ENCODE assay signal across 10 cellular contexts in the genomic region with DNA sequence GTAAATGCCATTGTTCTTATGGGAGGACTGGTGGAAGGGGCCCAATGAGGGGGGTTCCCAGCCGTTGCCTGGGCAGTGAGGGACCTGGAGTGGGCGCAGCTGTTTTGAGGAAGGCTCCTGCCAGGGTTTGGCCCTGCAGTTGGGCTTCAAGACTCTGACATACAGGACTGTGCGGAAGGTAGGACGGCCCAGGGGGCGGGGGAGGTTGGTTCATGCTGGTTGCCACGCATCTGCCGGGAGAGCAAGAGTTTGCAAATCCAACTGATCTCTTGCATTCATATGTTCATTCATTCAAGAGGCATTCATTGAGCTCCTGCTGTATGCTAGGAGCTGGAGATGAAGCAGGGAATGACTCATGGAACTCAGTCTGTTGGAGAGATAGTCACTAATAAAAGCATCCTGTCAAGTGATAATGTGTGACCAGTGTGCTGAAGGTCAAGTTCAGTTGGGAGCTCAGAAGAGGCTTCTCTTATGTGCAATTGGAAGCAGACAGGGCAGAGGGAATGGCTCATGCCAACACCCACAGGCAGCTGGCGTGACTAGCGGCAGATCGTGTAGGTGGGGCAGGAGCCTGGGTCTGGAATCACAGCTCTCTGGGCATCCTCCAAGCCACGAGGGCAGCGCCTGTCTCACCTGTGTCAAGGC. TPM values are rescaled to one million over a fixed set of nuclear protein-coding genes. Genes with fewer than 3 reads are reported as not detected.
DNase-seq lines count a peak whose midpoint lies in the region; ATAC-seq, FAIRE-seq and TF ChIP-seq lines count a peak whose summit lies in the region.
"Had no signal": no experiment of that assay in that cellular context is flagged by ENCODE, and none has a peak within 500 bp of the region (broad histone marks: within the 10 kb centered on the region; RNA-seq: fewer than 3 reads in every experiment).

No MANE protein-coding gene starts in this region.

- no peaks in the 10 kb centered on the region for H3K9me2 ChIP-seq in PC-9 (ENCODE audit: insufficient read depth)

- DNase-seq in CD4-positive, alpha-beta memory T cell, result no peak
- DNase-seq in LoVo (ENCODE audit: low spot score) (peak; percentile 19), medulla oblongata (ENCODE audit: extremely low spot score) (no peak), urothelium cell line (ENCODE audit: low spot score) (no peak), PC-9 (no peak), germinal center (ENCODE audit: low spot score) (no peak)
- no peak for DNase-seq in central memory CD8-positive, alpha-beta T cell (ENCODE audit: low spot score in 2 of 2)
- DNase-seq: WERI-Rb-1 had no signal

- peaks cover 4 to 38% of the 10 kb centered on the region in 2 donors for H3K36me3 Mint-ChIP-seq in CD4-positive, alpha-beta memory T cell
- H3K36me3 Mint-ChIP-seq in central memory CD8-positive, alpha-beta T cell (ENCODE audit: insufficient read depth), result peaks cover 20% of the 10 kb centered on the region

- no peak for FAIRE-seq in urothelium cell line (lab: Jason Lieb, UNC)

- peaks cover 67% of the 10 kb centered on the region for H3K4me1 ChIP-seq in CD4-positive, alpha-beta memory T cell (ENCODE audit: insufficient read depth, low read length)
- peaks cover 49% of the 10 kb centered on the region for H3K4me1 ChIP-seq in mesodermal cell (ENCODE audit: control insufficient read depth, insufficient read depth, low read length, poor library complexity, severe bottlenecking)
- H3K4me1 ChIP-seq in PC-9 (replicated peaks; ENCODE audit: insufficient read depth), result peaks cover 33% of the 10 kb centered on the region

- H3K79me2 ChIP-seq in PC-9 (ENCODE audit: low read depth), result peaks cover 28% of the 10 kb centered on the region

- CTCF ChIA-PET in CD4-positive, alpha-beta memory T cell (lab: Charles Lee; ENCODE audit: partially characterized antibody), result interaction anchor here (1.1 to 23.0 kb wide), 7 partner anchors 10 to 38 kb away, joined by 5 to 1282 read pairs (median 19); no protein-coding TSS in a partner anchor
- CTCF ChIA-PET in PC-9 (lab: Charles Lee), result no interaction called here

- H3K4me1 Mint-ChIP-seq in CD4-positive, alpha-beta memory T cell, result peaks cover 42 to 81% (median 68%) of the 10 kb centered on the region in 4 donors
- peaks cover 65% of the 10 kb centered on the region for H3K4me1 Mint-ChIP-seq in central memory CD8-positive, alpha-beta T cell

- intact Hi-C loops in CD4-positive, alpha-beta memory T cell (cut with micrococcal nuclease), result no loop called here
- intact Hi-C loops in PC-9 (cut with micrococcal nuclease; ENCODE audit: unreplicated experiment), result no loop called here

- POLR2A ChIA-PET in CD4-positive, alpha-beta memory T cell (lab: Charles Lee; ENCODE audit: partially characterized antibody), result interaction anchor here (15.0 to 22.3 kb wide), 2 partner anchors 12 to 33 kb away, joined by 258 to 683 read pairs; no protein-coding TSS in a partner anchor
- POLR2A ChIA-PET in PC-9 (lab: Charles Lee; ENCODE audit: unreplicated experiment), result no interaction called here

- ATAC-seq in central memory CD8-positive, alpha-beta T cell (replicated peaks; ENCODE audit: extremely low read depth, poor library complexity, severe bottlenecking), result no peak

- H3K9me3 ChIP-seq in CD4-positive, alpha-beta memory T cell (ENCODE audit: control insufficient read depth in 1 of 2, low read length in 2 of 2), result no peaks in the 10 kb centered on the region
- H3K9me3 ChIP-seq in mesodermal cell (ENCODE audit: control insufficient read depth, low read length) (no peaks in the 10 kb centered on the region), PC-9 (ENCODE audit: insufficient read depth, low read depth) (no peaks in the 10 kb centered on the region)

- H3K27ac Mint-ChIP-seq in CD4-positive, alpha-beta memory T cell, result peak overlapping the region; percentile 93 to 98 (median 93)
- H3K27ac Mint-ChIP-seq in central memory CD8-positive, alpha-beta T cell (ENCODE audit: low read depth), result peak overlapping the region; percentile 87

- no peak overlapping the region for H3K4me3 ChIP-seq in CD4-positive, alpha-beta memory T cell (ENCODE audit: low read length in 2 of 2)
- no peak overlapping the region for H3K4me3 ChIP-seq in mesodermal cell (ENCODE audit: extremely low read depth, insufficient read depth, low read length, poor library complexity, severe bottlenecking)
- no peak overlapping the region for H3K4me3 ChIP-seq in PC-9

- H3K36me3 ChIP-seq in CD4-positive, alpha-beta memory T cell (ENCODE audit: insufficient read depth, low read length), result peaks cover 6% of the 10 kb centered on the region
- H3K36me3 ChIP-seq in mesodermal cell (ENCODE audit: control insufficient read depth, insufficient read depth, low read length) (peaks cover 24% of the 10 kb centered on the region), PC-9 (ENCODE audit: low read depth) (no peaks in the 10 kb centered on the region)
- H3K36me3 ChIP-seq: WERI-Rb-1 had no signal

- peaks cover 27% of the 10 kb centered on the region; the same call in 1 of the 2 replicates for H3F3A ChIP-seq in PC-9 (ENCODE audit: insufficient read depth, low read depth)

- peaks cover 0 to 4% (median 0%) of the 10 kb centered on the region in 8 donors for H3K9me3 Mint-ChIP-seq in CD4-positive, alpha-beta memory T cell
- no peaks in the 10 kb centered on the region for H3K9me3 Mint-ChIP-seq in central memory CD8-positive, alpha-beta T cell

- no peaks in the 10 kb centered on the region for H3K27me3 Mint-ChIP-seq in CD4-positive, alpha-beta memory T cell
- no peaks in the 10 kb centered on the region for H3K27me3 Mint-ChIP-seq in central memory CD8-positive, alpha-beta T cell

- no peaks in the 10 kb centered on the region for H3K27me3 ChIP-seq in CD4-positive, alpha-beta memory T cell (ENCODE audit: insufficient read depth, low read length)
- H3K27me3 ChIP-seq in PC-9 (ENCODE audit: insufficient read depth, low read depth), result no peaks in the 10 kb centered on the region

- TF ChIP-seq CTCF in PC-9 (conservative IDR thresholded peaks at IDR 0.05), result no peak

- BruUV-seq in PC-9 (replicated peaks; lab: Mats Ljungman, UMichigan), result no TSS peak

- WGBS in mesodermal cell (ENCODE audit: insufficient coverage in 2 of 2), 2 experiments, result 87 to 95% methylated on average over 10 to 11 of the region's 12 CpGs

- no peak overlapping the region for H3K4me2 ChIP-seq in PC-9

- H4K20me1 ChIP-seq in PC-9 (ENCODE audit: insufficient read depth), result peaks cover 9% of the 10 kb centered on the region; the same call in 1 of the 2 replicates

- H3K27ac ChIP-seq in CD4-positive, alpha-beta memory T cell (ENCODE audit: low read depth, low read length), result peak overlapping the region; percentile 97
- peak overlapping the region; percentile 45 for H3K27ac ChIP-seq in mesodermal cell (ENCODE audit: low read depth, low read length, severe bottlenecking)
- H3K27ac ChIP-seq in PC-9, result no peak overlapping the region
- H3K27ac ChIP-seq: epithelial cell of prostate, WERI-Rb-1 had no signal

- no peak overlapping the region for H2AFZ ChIP-seq in PC-9

- H3K4me3 Mint-ChIP-seq in CD4-positive, alpha-beta memory T cell, result peak overlapping the region in 6 of 8 donors; percentile 19 to 87 (median 56)
- H3K4me3 Mint-ChIP-seq in central memory CD8-positive, alpha-beta T cell, result peak overlapping the region; percentile 50

RNA-seq across cellular contexts. Expression of a gene that starts 7.8 kb away (rescaled TPM):
- 10 to 100 TPM; 25.3 to 28.2 TPM for total RNA-seq in CD4-positive, alpha-beta memory T cell
- 10 to 100 TPM in 1 of 2 donors, 1 to 10 TPM in 1; 4.2 to 14.2 TPM for polyA plus RNA-seq in CD4-positive, alpha-beta memory T cell
- polyA plus RNA-seq in mesodermal cell (2013, experiment 1 of 2), result 25.4 TPM
- polyA plus RNA-seq in mesodermal cell (2013, experiment 2 of 2), result 21.4 TPM
- 4.8 and 6.5 TPM in 2 replicates for total RNA-seq in PC-9 (2021)

RNA-seq across cellular contexts. Expression of a gene that starts 44.7 kb away (rescaled TPM):
- 1 to 10 TPM; 4.7 to 6.4 TPM for total RNA-seq in CD4-positive, alpha-beta memory T cell
- polyA plus RNA-seq in CD4-positive, alpha-beta memory T cell, result 1 to 10 TPM in 1 of 2 donors, under 1 TPM in 1; 0.24 to 1.4 TPM
- polyA plus RNA-seq in mesodermal cell (2013, experiment 1 of 2), result 10.8 TPM
- polyA plus RNA-seq in mesodermal cell (2013, experiment 2 of 2), result 6.9 TPM
- 26.2 and 28.5 TPM in 2 replicates for total RNA-seq in PC-9 (2021)
